In the genomic region with DNA sequence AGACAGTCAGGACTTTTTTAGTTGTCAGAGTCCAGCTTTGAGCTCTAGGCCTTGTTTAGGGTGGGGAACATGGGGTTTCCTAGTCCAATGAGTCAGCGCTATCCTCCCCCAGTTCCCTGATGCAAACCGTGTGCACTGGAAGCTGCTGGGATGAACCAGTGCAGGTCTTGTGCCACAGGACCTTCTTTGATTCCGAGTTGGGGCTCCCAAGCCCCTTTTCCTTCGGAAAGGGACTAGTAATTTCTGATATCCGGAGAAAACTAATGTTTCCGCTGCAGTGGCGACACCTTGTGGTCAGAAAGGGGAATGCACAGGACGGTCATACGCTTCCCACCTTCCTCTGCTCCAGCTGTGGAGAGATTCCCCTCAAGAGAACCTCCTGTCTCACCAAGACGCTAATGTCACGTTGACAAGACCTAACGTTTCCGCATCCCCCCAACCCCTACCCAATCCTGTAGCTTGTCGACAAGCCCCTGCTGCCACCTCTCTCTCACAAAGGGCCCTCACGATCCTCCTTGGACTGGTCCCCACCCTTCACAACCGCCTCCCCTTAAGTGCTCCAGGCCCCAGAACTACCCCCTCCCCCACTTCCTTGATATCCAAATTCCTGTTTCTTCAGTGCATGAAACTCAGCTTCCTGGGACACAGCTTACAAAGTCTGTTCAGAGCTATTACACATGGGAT, we compare ENCODE assay signal across 1 cellular context.
TF ChIP-seq lines count a peak whose summit lies in the region.

No MANE protein-coding gene starts in this region.

TF ChIP-seq in K562, 482 proteins besides CTCF, POLR2A, EP300 and RAD21 (continued from another document and continues in another):
- TF ChIP-seq, protein P1, sequence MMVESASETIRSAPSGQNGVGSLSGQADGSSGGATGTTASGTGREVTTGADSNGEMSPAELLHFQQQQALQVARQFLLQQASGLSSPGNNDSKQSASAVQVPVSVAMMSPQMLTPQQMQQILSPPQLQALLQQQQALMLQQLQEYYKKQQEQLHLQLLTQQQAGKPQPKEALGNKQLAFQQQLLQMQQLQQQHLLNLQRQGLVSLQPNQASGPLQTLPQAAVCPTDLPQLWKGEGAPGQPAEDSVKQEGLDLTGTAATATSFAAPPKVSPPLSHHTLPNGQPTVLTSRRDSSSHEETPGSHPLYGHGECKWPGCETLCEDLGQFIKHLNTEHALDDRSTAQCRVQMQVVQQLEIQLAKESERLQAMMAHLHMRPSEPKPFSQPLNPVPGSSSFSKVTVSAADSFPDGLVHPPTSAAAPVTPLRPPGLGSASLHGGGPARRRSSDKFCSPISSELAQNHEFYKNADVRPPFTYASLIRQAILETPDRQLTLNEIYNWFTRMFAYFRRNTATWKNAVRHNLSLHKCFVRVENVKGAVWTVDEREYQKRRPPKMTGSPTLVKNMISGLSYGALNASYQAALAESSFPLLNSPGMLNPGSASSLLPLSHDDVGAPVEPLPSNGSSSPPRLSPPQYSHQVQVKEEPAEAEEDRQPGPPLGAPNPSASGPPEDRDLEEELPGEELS (CRISPR knock-in tag; IDR thresholded peaks at IDR 0.05; ENCODE audit: borderline replicate concordance) = no peak
- TF ChIP-seq SLC30A9 (CRISPR knock-in tag; IDR thresholded peaks at IDR 0.05) (no peak), EWSR1 (IDR thresholded peaks at IDR 0.05; ENCODE audit: borderline replicate concordance, low read depth, partially characterized antibody) (no peak), ZNF444 (CRISPR knock-in tag; IDR thresholded peaks at IDR 0.05) (no peak), KAT7 (CRISPR knock-in tag; IDR thresholded peaks at IDR 0.05; ENCODE audit: borderline replicate concordance) (no peak), ZNF23 (CRISPR knock-in tag; IDR thresholded peaks at IDR 0.05) (no peak), ZKSCAN3 (CRISPR knock-in tag; IDR thresholded peaks at IDR 0.05) (no peak), ZKSCAN1 (IDR thresholded peaks at IDR 0.05; ENCODE audit: low read depth, low read length) (no peak), FOXA1 (IDR thresholded peaks at IDR 0.05; ENCODE audit: borderline replicate concordance) (no peak), CHD1 (IDR thresholded peaks at IDR 0.05; ENCODE audit: low read length) (no peak), HLTF (IDR thresholded peaks at IDR 0.05) (no peak), RBM39 (optimal IDR thresholded peaks at IDR 0.05; ENCODE audit: low read depth, low read length) (no peak), U2AF2 (optimal IDR thresholded peaks at IDR 0.05; ENCODE audit: low read depth, low read length) (no peak), BHLHE40 (IDR thresholded peaks at IDR 0.05; ENCODE audit: low read length) (no peak), RB1 (IDR thresholded peaks at IDR 0.05; ENCODE audit: low read depth) (0 out of 2 replicates have a peak, but pooled peaks have one; percentile 53), ETV6 (IDR thresholded peaks at IDR 0.05; ENCODE audit: borderline replicate concordance in 1 of 2, low read depth in 2 of 2, low read length in 1 of 2) (no peak), ETV6 (CRISPR knock-in tag; IDR thresholded peaks at IDR 0.05; ENCODE audit: borderline replicate concordance) (no peak), RBM34 (IDR thresholded peaks at IDR 0.05; ENCODE audit: borderline replicate concordance, insufficient read depth, low read length) (no peak), DDX20 (tag; IDR thresholded peaks at IDR 0.05; ENCODE audit: low read depth) (no peak), FOXK2 (conservative IDR thresholded peaks at IDR 0.05 in 1 of 2, IDR thresholded peaks at IDR 0.05 in 1 of 2; ENCODE audit: low read depth in 2 of 2) (no peak; a peak in 1 of 4 replicates), ZNF561 (CRISPR knock-in tag; conservative IDR thresholded peaks at IDR 0.05) (no peak), CSDE1 (IDR thresholded peaks at IDR 0.05) (no peak), NCOA4 (IDR thresholded peaks at IDR 0.05; ENCODE audit: partially characterized antibody) (no peak), POLR2AphosphoS5 (IDR thresholded peaks at IDR 0.05; ENCODE audit: control insufficient read depth, insufficient read depth, low read depth, low read length) (no peak), TCF7 (IDR thresholded peaks at IDR 0.05; ENCODE audit: borderline replicate concordance) (no peak), MEIS2 (IDR thresholded peaks at IDR 0.05; ENCODE audit: partially characterized antibody) (no peak), DIDO1 (tag; IDR thresholded peaks at IDR 0.05; ENCODE audit: low read depth) (0 out of 2 replicates have a peak, but pooled peaks have one; percentile 15), SMAD2 (IDR thresholded peaks at IDR 0.05; ENCODE audit: low read depth, low read length) (no peak), ETS2 (tag; IDR thresholded peaks at IDR 0.05; ENCODE audit: borderline replicate concordance, poor library complexity, severe bottlenecking) (no peak), PRMT5 (CRISPR knock-in tag; IDR thresholded peaks at IDR 0.05) (no peak), ARHGAP35 (IDR thresholded peaks at IDR 0.05; ENCODE audit: partially characterized antibody) (no peak), DMBX1 (CRISPR knock-in tag; IDR thresholded peaks at IDR 0.05; ENCODE audit: borderline replicate concordance) (no peak), TRIM24 (IDR thresholded peaks at IDR 0.05) (0 out of 4 replicates have a peak, but pooled peaks of 1 of the 2 experiments have one; percentile 8), IRF2 (CRISPR knock-in tag; IDR thresholded peaks at IDR 0.05) (no peak), BCL6 (CRISPR knock-in tag; IDR thresholded peaks at IDR 0.05) (no peak), ZNF133 (CRISPR knock-in tag; IDR thresholded peaks at IDR 0.05) (no peak), CREB1 (IDR thresholded peaks at IDR 0.05) (no peak), CREB1 (CRISPR knock-in tag; IDR thresholded peaks at IDR 0.05) (no peak), ZFP36 (IDR thresholded peaks at IDR 0.05; ENCODE audit: low read depth, low read length, partially characterized antibody) (no peak)
- TF ChIP-seq, protein P2, sequence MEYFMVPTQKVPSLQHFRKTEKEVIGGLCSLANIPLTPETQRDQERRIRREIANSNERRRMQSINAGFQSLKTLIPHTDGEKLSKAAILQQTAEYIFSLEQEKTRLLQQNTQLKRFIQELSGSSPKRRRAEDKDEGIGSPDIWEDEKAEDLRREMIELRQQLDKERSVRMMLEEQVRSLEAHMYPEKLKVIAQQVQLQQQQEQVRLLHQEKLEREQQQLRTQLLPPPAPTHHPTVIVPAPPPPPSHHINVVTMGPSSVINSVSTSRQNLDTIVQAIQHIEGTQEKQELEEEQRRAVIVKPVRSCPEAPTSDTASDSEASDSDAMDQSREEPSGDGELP (CRISPR knock-in tag; IDR thresholded peaks at IDR 0.05; ENCODE audit: borderline replicate concordance) = peak; percentile 55
- TF ChIP-seq, protein P3, sequence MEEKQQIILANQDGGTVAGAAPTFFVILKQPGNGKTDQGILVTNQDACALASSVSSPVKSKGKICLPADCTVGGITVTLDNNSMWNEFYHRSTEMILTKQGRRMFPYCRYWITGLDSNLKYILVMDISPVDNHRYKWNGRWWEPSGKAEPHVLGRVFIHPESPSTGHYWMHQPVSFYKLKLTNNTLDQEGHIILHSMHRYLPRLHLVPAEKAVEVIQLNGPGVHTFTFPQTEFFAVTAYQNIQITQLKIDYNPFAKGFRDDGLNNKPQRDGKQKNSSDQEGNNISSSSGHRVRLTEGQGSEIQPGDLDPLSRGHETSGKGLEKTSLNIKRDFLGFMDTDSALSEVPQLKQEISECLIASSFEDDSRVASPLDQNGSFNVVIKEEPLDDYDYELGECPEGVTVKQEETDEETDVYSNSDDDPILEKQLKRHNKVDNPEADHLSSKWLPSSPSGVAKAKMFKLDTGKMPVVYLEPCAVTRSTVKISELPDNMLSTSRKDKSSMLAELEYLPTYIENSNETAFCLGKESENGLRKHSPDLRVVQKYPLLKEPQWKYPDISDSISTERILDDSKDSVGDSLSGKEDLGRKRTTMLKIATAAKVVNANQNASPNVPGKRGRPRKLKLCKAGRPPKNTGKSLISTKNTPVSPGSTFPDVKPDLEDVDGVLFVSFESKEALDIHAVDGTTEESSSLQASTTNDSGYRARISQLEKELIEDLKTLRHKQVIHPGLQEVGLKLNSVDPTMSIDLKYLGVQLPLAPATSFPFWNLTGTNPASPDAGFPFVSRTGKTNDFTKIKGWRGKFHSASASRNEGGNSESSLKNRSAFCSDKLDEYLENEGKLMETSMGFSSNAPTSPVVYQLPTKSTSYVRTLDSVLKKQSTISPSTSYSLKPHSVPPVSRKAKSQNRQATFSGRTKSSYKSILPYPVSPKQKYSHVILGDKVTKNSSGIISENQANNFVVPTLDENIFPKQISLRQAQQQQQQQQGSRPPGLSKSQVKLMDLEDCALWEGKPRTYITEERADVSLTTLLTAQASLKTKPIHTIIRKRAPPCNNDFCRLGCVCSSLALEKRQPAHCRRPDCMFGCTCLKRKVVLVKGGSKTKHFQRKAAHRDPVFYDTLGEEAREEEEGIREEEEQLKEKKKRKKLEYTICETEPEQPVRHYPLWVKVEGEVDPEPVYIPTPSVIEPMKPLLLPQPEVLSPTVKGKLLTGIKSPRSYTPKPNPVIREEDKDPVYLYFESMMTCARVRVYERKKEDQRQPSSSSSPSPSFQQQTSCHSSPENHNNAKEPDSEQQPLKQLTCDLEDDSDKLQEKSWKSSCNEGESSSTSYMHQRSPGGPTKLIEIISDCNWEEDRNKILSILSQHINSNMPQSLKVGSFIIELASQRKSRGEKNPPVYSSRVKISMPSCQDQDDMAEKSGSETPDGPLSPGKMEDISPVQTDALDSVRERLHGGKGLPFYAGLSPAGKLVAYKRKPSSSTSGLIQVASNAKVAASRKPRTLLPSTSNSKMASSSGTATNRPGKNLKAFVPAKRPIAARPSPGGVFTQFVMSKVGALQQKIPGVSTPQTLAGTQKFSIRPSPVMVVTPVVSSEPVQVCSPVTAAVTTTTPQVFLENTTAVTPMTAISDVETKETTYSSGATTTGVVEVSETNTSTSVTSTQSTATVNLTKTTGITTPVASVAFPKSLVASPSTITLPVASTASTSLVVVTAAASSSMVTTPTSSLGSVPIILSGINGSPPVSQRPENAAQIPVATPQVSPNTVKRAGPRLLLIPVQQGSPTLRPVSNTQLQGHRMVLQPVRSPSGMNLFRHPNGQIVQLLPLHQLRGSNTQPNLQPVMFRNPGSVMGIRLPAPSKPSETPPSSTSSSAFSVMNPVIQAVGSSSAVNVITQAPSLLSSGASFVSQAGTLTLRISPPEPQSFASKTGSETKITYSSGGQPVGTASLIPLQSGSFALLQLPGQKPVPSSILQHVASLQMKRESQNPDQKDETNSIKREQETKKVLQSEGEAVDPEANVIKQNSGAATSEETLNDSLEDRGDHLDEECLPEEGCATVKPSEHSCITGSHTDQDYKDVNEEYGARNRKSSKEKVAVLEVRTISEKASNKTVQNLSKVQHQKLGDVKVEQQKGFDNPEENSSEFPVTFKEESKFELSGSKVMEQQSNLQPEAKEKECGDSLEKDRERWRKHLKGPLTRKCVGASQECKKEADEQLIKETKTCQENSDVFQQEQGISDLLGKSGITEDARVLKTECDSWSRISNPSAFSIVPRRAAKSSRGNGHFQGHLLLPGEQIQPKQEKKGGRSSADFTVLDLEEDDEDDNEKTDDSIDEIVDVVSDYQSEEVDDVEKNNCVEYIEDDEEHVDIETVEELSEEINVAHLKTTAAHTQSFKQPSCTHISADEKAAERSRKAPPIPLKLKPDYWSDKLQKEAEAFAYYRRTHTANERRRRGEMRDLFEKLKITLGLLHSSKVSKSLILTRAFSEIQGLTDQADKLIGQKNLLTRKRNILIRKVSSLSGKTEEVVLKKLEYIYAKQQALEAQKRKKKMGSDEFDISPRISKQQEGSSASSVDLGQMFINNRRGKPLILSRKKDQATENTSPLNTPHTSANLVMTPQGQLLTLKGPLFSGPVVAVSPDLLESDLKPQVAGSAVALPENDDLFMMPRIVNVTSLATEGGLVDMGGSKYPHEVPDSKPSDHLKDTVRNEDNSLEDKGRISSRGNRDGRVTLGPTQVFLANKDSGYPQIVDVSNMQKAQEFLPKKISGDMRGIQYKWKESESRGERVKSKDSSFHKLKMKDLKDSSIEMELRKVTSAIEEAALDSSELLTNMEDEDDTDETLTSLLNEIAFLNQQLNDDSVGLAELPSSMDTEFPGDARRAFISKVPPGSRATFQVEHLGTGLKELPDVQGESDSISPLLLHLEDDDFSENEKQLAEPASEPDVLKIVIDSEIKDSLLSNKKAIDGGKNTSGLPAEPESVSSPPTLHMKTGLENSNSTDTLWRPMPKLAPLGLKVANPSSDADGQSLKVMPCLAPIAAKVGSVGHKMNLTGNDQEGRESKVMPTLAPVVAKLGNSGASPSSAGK (IDR thresholded peaks at IDR 0.05) = no peak
- TF ChIP-seq, protein P4, sequence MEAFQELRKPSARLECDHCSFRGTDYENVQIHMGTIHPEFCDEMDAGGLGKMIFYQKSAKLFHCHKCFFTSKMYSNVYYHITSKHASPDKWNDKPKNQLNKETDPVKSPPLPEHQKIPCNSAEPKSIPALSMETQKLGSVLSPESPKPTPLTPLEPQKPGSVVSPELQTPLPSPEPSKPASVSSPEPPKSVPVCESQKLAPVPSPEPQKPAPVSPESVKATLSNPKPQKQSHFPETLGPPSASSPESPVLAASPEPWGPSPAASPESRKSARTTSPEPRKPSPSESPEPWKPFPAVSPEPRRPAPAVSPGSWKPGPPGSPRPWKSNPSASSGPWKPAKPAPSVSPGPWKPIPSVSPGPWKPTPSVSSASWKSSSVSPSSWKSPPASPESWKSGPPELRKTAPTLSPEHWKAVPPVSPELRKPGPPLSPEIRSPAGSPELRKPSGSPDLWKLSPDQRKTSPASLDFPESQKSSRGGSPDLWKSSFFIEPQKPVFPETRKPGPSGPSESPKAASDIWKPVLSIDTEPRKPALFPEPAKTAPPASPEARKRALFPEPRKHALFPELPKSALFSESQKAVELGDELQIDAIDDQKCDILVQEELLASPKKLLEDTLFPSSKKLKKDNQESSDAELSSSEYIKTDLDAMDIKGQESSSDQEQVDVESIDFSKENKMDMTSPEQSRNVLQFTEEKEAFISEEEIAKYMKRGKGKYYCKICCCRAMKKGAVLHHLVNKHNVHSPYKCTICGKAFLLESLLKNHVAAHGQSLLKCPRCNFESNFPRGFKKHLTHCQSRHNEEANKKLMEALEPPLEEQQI (IDR thresholded peaks at IDR 0.05) = peak; percentile 61; the same call in 1 of the 2 replicates
- TF ChIP-seq, protein P5, sequence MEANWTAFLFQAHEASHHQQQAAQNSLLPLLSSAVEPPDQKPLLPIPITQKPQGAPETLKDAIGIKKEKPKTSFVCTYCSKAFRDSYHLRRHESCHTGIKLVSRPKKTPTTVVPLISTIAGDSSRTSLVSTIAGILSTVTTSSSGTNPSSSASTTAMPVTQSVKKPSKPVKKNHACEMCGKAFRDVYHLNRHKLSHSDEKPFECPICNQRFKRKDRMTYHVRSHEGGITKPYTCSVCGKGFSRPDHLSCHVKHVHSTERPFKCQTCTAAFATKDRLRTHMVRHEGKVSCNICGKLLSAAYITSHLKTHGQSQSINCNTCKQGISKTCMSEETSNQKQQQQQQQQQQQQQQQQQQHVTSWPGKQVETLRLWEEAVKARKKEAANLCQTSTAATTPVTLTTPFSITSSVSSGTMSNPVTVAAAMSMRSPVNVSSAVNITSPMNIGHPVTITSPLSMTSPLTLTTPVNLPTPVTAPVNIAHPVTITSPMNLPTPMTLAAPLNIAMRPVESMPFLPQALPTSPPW (CRISPR knock-in tag; IDR thresholded peaks at IDR 0.05) = peak; percentile 27; the same call in 1 of the 2 replicates
- TF ChIP-seq, protein P6, sequence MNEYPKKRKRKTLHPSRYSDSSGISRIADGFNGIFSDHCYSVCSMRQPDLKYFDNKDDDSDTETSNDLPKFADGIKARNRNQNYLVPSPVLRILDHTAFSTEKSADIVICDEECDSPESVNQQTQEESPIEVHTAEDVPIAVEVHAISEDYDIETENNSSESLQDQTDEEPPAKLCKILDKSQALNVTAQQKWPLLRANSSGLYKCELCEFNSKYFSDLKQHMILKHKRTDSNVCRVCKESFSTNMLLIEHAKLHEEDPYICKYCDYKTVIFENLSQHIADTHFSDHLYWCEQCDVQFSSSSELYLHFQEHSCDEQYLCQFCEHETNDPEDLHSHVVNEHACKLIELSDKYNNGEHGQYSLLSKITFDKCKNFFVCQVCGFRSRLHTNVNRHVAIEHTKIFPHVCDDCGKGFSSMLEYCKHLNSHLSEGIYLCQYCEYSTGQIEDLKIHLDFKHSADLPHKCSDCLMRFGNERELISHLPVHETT (CRISPR knock-in tag; conservative IDR thresholded peaks at IDR 0.05 in 1 of 2, IDR thresholded peaks at IDR 0.05 in 1 of 2) = no peak
